1 cellular context compared by ENCODE assay signal in the genomic region with DNA sequence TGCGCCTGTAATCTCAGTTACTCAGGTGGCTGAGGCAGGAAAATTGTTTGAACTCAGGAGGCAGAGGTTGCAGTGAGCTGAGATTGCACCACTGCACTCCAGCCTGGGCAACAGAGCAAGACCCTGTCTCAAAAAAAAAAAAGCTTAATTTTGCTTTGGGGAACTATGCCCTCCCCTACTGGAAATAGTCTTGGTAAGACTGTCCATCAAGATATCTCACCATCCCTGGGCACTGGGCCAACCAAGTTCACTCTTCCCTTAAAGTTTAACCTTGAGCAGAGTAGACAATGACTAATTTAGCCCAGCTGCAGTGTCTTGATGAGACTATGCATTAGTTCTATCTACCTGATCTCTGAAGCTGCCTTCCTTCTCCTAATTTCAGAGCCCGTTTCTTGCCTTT.
TF ChIP-seq lines count a peak whose summit lies in the region.

No MANE protein-coding gene starts in this region.

TF ChIP-seq in K562, 482 proteins besides CTCF, POLR2A, EP300 and RAD21 (continued from another document and continues in another):
- TF ChIP-seq, protein P1, sequence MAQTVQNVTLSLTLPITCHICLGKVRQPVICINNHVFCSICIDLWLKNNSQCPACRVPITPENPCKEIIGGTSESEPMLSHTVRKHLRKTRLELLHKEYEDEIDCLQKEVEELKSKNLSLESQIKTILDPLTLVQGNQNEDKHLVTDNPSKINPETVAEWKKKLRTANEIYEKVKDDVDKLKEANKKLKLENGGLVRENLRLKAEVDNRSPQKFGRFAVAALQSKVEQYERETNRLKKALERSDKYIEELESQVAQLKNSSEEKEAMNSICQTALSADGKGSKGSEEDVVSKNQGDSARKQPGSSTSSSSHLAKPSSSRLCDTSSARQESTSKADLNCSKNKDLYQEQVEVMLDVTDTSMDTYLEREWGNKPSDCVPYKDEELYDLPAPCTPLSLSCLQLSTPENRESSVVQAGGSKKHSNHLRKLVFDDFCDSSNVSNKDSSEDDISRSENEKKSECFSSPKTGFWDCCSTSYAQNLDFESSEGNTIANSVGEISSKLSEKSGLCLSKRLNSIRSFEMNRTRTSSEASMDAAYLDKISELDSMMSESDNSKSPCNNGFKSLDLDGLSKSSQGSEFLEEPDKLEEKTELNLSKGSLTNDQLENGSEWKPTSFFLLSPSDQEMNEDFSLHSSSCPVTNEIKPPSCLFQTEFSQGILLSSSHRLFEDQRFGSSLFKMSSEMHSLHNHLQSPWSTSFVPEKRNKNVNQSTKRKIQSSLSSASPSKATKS (CRISPR knock-in tag; IDR thresholded peaks at IDR 0.05) = no peak
- TF ChIP-seq EP400 (IDR thresholded peaks at IDR 0.05) = no peak
- no peak for TF ChIP-seq CEBPB (tag; IDR thresholded peaks at IDR 0.05)
- no peak for TF ChIP-seq ARID2 (IDR thresholded peaks at IDR 0.05)
- no peak for TF ChIP-seq FOXK1 (CRISPR knock-in tag; IDR thresholded peaks at IDR 0.05; ENCODE audit: borderline replicate concordance)
- no peak for TF ChIP-seq SAP30 (IDR thresholded peaks at IDR 0.05; ENCODE audit: borderline replicate concordance, insufficient read depth, low read depth, low read length, poor library complexity, severe bottlenecking)
- TF ChIP-seq HDAC6 (IDR thresholded peaks at IDR 0.05; ENCODE audit: low read depth, low read length) = no peak
- no peak for TF ChIP-seq TFAM (CRISPR knock-in tag; conservative IDR thresholded peaks at IDR 0.05)
- no peak for TF ChIP-seq ZNF316 (IDR thresholded peaks at IDR 0.05)
- TF ChIP-seq, protein P2, sequence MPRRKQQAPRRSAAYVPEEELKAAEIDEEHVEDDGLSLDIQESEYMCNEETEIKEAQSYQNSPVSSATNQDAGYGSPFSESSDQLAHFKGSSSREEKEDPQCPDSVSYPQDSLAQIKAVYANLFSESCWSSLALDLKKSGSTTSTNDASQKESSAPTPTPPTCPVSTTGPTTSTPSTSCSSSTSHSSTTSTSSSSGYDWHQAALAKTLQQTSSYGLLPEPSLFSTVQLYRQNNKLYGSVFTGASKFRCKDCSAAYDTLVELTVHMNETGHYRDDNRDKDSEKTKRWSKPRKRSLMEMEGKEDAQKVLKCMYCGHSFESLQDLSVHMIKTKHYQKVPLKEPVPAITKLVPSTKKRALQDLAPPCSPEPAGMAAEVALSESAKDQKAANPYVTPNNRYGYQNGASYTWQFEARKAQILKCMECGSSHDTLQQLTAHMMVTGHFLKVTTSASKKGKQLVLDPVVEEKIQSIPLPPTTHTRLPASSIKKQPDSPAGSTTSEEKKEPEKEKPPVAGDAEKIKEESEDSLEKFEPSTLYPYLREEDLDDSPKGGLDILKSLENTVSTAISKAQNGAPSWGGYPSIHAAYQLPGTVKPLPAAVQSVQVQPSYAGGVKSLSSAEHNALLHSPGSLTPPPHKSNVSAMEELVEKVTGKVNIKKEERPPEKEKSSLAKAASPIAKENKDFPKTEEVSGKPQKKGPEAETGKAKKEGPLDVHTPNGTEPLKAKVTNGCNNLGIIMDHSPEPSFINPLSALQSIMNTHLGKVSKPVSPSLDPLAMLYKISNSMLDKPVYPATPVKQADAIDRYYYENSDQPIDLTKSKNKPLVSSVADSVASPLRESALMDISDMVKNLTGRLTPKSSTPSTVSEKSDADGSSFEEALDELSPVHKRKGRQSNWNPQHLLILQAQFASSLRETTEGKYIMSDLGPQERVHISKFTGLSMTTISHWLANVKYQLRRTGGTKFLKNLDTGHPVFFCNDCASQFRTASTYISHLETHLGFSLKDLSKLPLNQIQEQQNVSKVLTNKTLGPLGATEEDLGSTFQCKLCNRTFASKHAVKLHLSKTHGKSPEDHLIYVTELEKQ (CRISPR knock-in tag; IDR thresholded peaks at IDR 0.05) = no peak
- TF ChIP-seq TSC22D4 (tag; IDR thresholded peaks at IDR 0.05) = no peak
- TF ChIP-seq, protein P3, sequence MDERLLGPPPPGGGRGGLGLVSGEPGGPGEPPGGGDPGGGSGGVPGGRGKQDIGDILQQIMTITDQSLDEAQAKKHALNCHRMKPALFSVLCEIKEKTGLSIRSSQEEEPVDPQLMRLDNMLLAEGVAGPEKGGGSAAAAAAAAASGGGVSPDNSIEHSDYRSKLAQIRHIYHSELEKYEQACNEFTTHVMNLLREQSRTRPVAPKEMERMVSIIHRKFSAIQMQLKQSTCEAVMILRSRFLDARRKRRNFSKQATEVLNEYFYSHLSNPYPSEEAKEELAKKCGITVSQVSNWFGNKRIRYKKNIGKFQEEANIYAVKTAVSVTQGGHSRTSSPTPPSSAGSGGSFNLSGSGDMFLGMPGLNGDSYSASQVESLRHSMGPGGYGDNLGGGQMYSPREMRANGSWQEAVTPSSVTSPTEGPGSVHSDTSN (CRISPR knock-in tag; IDR thresholded peaks at IDR 0.05; ENCODE audit: low read depth) = 0 out of 2 replicates have a peak, but pooled peaks have one; percentile 14
- TF ChIP-seq, protein P3 (tag; conservative IDR thresholded peaks at IDR 0.05; ENCODE audit: low read depth) = peak; percentile 78
- no peak for TF ChIP-seq XRCC3 (IDR thresholded peaks at IDR 0.05)
- TF ChIP-seq, protein P4, sequence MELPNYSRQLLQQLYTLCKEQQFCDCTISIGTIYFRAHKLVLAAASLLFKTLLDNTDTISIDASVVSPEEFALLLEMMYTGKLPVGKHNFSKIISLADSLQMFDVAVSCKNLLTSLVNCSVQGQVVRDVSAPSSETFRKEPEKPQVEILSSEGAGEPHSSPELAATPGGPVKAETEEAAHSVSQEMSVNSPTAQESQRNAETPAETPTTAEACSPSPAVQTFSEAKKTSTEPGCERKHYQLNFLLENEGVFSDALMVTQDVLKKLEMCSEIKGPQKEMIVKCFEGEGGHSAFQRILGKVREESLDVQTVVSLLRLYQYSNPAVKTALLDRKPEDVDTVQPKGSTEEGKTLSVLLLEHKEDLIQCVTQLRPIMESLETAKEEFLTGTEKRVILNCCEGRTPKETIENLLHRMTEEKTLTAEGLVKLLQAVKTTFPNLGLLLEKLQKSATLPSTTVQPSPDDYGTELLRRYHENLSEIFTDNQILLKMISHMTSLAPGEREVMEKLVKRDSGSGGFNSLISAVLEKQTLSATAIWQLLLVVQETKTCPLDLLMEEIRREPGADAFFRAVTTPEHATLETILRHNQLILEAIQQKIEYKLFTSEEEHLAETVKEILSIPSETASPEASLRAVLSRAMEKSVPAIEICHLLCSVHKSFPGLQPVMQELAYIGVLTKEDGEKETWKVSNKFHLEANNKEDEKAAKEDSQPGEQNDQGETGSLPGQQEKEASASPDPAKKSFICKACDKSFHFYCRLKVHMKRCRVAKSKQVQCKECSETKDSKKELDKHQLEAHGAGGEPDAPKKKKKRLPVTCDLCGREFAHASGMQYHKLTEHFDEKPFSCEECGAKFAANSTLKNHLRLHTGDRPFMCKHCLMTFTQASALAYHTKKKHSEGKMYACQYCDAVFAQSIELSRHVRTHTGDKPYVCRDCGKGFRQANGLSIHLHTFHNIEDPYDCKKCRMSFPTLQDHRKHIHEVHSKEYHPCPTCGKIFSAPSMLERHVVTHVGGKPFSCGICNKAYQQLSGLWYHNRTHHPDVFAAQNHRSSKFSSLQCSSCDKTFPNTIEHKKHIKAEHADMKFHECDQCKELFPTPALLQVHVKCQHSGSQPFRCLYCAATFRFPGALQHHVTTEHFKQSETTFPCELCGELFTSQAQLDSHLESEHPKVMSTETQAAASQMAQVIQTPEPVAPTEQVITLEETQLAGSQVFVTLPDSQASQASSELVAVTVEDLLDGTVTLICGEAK (IDR thresholded peaks at IDR 0.05) = no peak
- TF ChIP-seq, protein P4 (CRISPR knock-in tag; IDR thresholded peaks at IDR 0.05) = no peak
- TF ChIP-seq, protein P5, sequence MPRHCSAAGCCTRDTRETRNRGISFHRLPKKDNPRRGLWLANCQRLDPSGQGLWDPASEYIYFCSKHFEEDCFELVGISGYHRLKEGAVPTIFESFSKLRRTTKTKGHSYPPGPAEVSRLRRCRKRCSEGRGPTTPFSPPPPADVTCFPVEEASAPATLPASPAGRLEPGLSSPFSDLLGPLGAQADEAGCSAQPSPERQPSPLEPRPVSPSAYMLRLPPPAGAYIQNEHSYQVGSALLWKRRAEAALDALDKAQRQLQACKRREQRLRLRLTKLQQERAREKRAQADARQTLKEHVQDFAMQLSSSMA (CRISPR knock-in tag; IDR thresholded peaks at IDR 0.05) = no peak
- TF ChIP-seq, protein P6, sequence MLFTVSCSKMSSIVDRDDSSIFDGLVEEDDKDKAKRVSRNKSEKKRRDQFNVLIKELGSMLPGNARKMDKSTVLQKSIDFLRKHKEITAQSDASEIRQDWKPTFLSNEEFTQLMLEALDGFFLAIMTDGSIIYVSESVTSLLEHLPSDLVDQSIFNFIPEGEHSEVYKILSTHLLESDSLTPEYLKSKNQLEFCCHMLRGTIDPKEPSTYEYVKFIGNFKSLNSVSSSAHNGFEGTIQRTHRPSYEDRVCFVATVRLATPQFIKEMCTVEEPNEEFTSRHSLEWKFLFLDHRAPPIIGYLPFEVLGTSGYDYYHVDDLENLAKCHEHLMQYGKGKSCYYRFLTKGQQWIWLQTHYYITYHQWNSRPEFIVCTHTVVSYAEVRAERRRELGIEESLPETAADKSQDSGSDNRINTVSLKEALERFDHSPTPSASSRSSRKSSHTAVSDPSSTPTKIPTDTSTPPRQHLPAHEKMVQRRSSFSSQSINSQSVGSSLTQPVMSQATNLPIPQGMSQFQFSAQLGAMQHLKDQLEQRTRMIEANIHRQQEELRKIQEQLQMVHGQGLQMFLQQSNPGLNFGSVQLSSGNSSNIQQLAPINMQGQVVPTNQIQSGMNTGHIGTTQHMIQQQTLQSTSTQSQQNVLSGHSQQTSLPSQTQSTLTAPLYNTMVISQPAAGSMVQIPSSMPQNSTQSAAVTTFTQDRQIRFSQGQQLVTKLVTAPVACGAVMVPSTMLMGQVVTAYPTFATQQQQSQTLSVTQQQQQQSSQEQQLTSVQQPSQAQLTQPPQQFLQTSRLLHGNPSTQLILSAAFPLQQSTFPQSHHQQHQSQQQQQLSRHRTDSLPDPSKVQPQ (CRISPR knock-in tag; IDR thresholded peaks at IDR 0.05; ENCODE audit: borderline replicate concordance) = no peak
- no peak for TF ChIP-seq ZNF41 (CRISPR knock-in tag; conservative IDR thresholded peaks at IDR 0.05)
- no peak for TF ChIP-seq FOXJ2 (tag; IDR thresholded peaks at IDR 0.05)
- TF ChIP-seq, protein P7, sequence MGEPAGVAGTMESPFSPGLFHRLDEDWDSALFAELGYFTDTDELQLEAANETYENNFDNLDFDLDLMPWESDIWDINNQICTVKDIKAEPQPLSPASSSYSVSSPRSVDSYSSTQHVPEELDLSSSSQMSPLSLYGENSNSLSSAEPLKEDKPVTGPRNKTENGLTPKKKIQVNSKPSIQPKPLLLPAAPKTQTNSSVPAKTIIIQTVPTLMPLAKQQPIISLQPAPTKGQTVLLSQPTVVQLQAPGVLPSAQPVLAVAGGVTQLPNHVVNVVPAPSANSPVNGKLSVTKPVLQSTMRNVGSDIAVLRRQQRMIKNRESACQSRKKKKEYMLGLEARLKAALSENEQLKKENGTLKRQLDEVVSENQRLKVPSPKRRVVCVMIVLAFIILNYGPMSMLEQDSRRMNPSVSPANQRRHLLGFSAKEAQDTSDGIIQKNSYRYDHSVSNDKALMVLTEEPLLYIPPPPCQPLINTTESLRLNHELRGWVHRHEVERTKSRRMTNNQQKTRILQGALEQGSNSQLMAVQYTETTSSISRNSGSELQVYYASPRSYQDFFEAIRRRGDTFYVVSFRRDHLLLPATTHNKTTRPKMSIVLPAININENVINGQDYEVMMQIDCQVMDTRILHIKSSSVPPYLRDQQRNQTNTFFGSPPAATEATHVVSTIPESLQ (CRISPR knock-in tag; IDR thresholded peaks at IDR 0.05) = no peak
- TF ChIP-seq, protein P8, sequence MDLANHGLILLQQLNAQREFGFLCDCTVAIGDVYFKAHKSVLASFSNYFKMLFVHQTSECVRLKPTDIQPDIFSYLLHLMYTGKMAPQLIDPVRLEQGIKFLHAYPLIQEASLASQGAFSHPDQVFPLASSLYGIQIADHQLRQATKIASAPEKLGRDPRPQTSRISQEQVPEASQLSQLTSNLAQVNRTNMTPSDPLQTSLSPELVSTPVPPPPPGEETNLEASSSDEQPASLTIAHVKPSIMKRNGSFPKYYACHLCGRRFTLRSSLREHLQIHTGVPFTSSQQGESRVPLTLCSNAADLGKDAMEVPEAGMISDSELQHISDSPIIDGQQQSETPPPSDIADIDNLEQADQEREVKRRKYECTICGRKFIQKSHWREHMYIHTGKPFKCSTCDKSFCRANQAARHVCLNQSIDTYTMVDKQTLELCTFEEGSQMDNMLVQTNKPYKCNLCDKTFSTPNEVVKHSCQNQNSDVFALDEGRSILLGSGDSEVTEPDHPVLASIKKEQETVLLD (IDR thresholded peaks at IDR 0.05) = no peak
- no peak for TF ChIP-seq GABPB1 (CRISPR knock-in tag; IDR thresholded peaks at IDR 0.05)
- TF ChIP-seq BDP1 (IDR thresholded peaks at IDR 0.05; ENCODE audit: insufficient read depth, insufficient read length) = no peak
- TF ChIP-seq SMAD4 (CRISPR knock-in tag; conservative IDR thresholded peaks at IDR 0.05) = no peak
